24 cellular contexts compared by ENCODE assay signal in the genomic region with DNA sequence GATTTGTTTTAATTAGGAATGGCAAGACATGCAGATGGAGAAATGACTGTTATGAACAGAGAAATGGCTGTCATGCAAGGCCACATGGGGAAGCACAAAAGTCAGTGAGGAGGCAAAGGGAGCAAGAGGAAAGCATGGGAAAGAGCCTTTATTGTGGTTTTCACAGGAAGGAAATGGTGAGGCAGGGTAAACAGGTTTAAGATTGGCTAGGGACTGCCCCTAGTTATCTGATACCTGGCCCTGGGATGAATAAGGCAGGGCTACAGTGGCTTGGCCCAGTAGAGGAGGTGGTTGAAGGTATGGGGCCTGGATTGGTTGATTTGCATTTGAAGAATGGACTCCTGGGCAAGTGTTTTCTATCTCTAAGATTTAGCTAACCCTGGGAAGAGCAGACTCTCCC.
"Had no signal": no experiment of that assay in that cellular context is flagged by ENCODE, and none has a peak within 500 bp of the region (broad histone marks: within the 10 kb centered on the region; RNA-seq: fewer than 3 reads in every experiment).

No MANE protein-coding gene starts in this region.

- H3K27me3 Mint-ChIP-seq: central memory CD8-positive, alpha-beta T cell; effector memory CD8-positive, alpha-beta T cell; type B pancreatic cell had no signal

- H3K9me3 ChIP-seq: adrenal gland, ascending aorta, heart right ventricle, lower lobe of right lung, thoracic aorta, vagina had no signal

- H3K4me3 ChIP-seq: adrenal gland, ascending aorta, dorsolateral prefrontal cortex, heart right ventricle, lower lobe of right lung, neural progenitor cell, thoracic aorta, vagina had no signal

- H3K27ac ChIP-seq: adrenal gland, ascending aorta, brain microvascular endothelial cell, dorsolateral prefrontal cortex, heart right ventricle, lower lobe of right lung, neural progenitor cell, thoracic aorta, vagina had no signal

- H3K9me3 Mint-ChIP-seq: activated T-cell treated with anti-CD3 and anti-CD28 coated beads, Interleukin-2, amount 50 U/mL, for 4 hours; activated T-helper 2 cell treated with anti-CD3 and anti-CD28 coated beads, Interferon-gamma antibody, Interleukin-2, Interleukin-4, amounts not matched to agents 10 μg/mL and 5 μg/mL and 100 μg/mL, durations not matched to agents 14 hours and 24 hours and 36 hours; central memory CD8-positive, alpha-beta T cell; effector memory CD8-positive, alpha-beta T cell; immature natural killer cell; neural progenitor cell; stimulated activated effector memory CD8-positive, alpha-beta T cell treated with anti-CD3 and anti-CD28 coated beads, Interleukin-12 subunit alpha, Interleukin-12 subunit beta, amount 100 ng/mL, for 72 hours had no signal

- H3K4me1 ChIP-seq: adrenal gland, ascending aorta, heart right ventricle, lower lobe of right lung, vagina had no signal

- H3K4me2 ChIP-seq: neural progenitor cell had no signal

- ATAC-seq: activated T-cell treated with anti-CD3 and anti-CD28 coated beads, Interleukin-2, amount 50 U/mL, for 4 hours; effector memory CD8-positive, alpha-beta T cell; heart right ventricle; left lobe of liver; lower lobe of right lung; naive thymus-derived CD4-positive, alpha-beta T cell; sciatic nerve; stimulated activated effector memory CD8-positive, alpha-beta T cell treated with anti-CD3 and anti-CD28 coated beads, Interleukin-12 subunit alpha, Interleukin-12 subunit beta, amount 100 ng/mL, for 72 hours had no signal

- H3K36me3 Mint-ChIP-seq: activated naive CD8-positive, alpha-beta T cell; naive thymus-derived CD4-positive, alpha-beta T cell; neural progenitor cell; stimulated activated effector memory CD8-positive, alpha-beta T cell treated with anti-CD3 and anti-CD28 coated beads, Interleukin-12 subunit alpha, Interleukin-12 subunit beta, amount 100 ng/mL, for 72 hours had no signal

- H3K36me3 ChIP-seq: adrenal gland, ascending aorta, brain microvascular endothelial cell, heart right ventricle, lower lobe of right lung, neural progenitor cell, thoracic aorta, vagina had no signal

- H3K4me3 Mint-ChIP-seq: activated naive CD8-positive, alpha-beta T cell; activated T-cell treated with anti-CD3 and anti-CD28 coated beads, Interleukin-2, amount 50 U/mL, for 4 hours; central memory CD8-positive, alpha-beta T cell; effector memory CD8-positive, alpha-beta T cell; immature natural killer cell; naive thymus-derived CD4-positive, alpha-beta T cell; neural progenitor cell; stimulated activated effector memory CD8-positive, alpha-beta T cell treated with anti-CD3 and anti-CD28 coated beads, Interleukin-12 subunit alpha, Interleukin-12 subunit beta, amount 100 ng/mL, for 72 hours; type B pancreatic cell had no signal

- H3K4me1 Mint-ChIP-seq: central memory CD8-positive, alpha-beta T cell; neural progenitor cell; stimulated activated effector memory CD8-positive, alpha-beta T cell treated with anti-CD3 and anti-CD28 coated beads, Interleukin-12 subunit alpha, Interleukin-12 subunit beta, amount 100 ng/mL, for 72 hours had no signal

- H3K27ac Mint-ChIP-seq: activated naive CD8-positive, alpha-beta T cell; activated T-helper 2 cell treated with anti-CD3 and anti-CD28 coated beads, Interferon-gamma antibody, Interleukin-2, Interleukin-4, amounts not matched to agents 10 μg/mL and 5 μg/mL and 100 μg/mL, durations not matched to agents 14 hours and 24 hours and 36 hours; effector memory CD8-positive, alpha-beta T cell; naive thymus-derived CD4-positive, alpha-beta T cell; neural progenitor cell; stimulated activated effector memory CD8-positive, alpha-beta T cell treated with anti-CD3 and anti-CD28 coated beads, Interleukin-12 subunit alpha, Interleukin-12 subunit beta, amount 100 ng/mL, for 72 hours; type B pancreatic cell had no signal

- H3K27me3 ChIP-seq: adrenal gland, ascending aorta, brain microvascular endothelial cell, dorsolateral prefrontal cortex, heart right ventricle, neural progenitor cell, vagina had no signal

- H3K9ac ChIP-seq: neural progenitor cell had no signal

- DNase-seq: activated naive CD4-positive, alpha-beta T cell; activated T-cell treated with anti-CD3 and anti-CD28 coated beads, Interleukin-2, amount 50 U/mL, for 4 hours; adrenal gland; brain microvascular endothelial cell; dorsolateral prefrontal cortex; effector memory CD8-positive, alpha-beta T cell; heart right ventricle; immature natural killer cell; lower lobe of right lung; naive thymus-derived CD4-positive, alpha-beta T cell; posterior cingulate gyrus; small intestine; stimulated activated CD4-positive, alpha-beta T cell treated with anti-CD3 and anti-CD28 coated beads, Interleukin-2, amount 100 ng/mL, for 24 hours had no signal
